ENCODE assay signal across 2 cellular contexts in genomic region chrX:69321006-69321655, GRCh38.
TF ChIP-seq lines count a peak whose summit lies in the region.

No MANE protein-coding gene starts in this region.

TF ChIP-seq in SK-N-SH, 30 proteins besides CTCF, POLR2A, EP300 and RAD21:
- no peak for TF ChIP-seq REST (IDR thresholded peaks at IDR 0.05; ENCODE audit: low read depth, low read length)

TF ChIP-seq in SK-N-SH treated with all-trans-retinoic acid at 6 μM for 48 hours, 23 proteins besides CTCF, POLR2A, EP300 and RAD21 (continued from another document):
- no peak for TF ChIP-seq PATZ1 (CRISPR knock-in tag; IDR thresholded peaks at IDR 0.05; ENCODE audit: borderline replicate concordance)
- TF ChIP-seq ZNF70 (CRISPR knock-in tag; IDR thresholded peaks at IDR 0.05), result no peak
- TF ChIP-seq TSHZ2 (CRISPR knock-in tag; IDR thresholded peaks at IDR 0.05), result no peak
- no peak for TF ChIP-seq PPARA (CRISPR knock-in tag; IDR thresholded peaks at IDR 0.05; ENCODE audit: borderline replicate concordance)
- TF ChIP-seq ZNF565 (CRISPR knock-in tag; conservative IDR thresholded peaks at IDR 0.05; ENCODE audit: low read depth), result no peak
